In genomic region chr16:70418993-70419318, GRCh38 we compare ENCODE assay signal across 1 cellular context.
TF ChIP-seq lines count a peak whose summit lies in the region.

No MANE protein-coding gene starts in this region.

TF ChIP-seq in H1, 55 proteins besides CTCF, POLR2A, EP300 and RAD21:
- TF ChIP-seq SIX5 (IDR thresholded peaks at IDR 0.05; ENCODE audit: low read depth, low read length) (no peak), JUND (IDR thresholded peaks at IDR 0.05; ENCODE audit: low read length) (no peak), HDAC6 (IDR thresholded peaks at IDR 0.05; ENCODE audit: low read depth, low read length) (no peak), POLR2AphosphoS5 (IDR thresholded peaks at IDR 0.05; ENCODE audit: low read depth, low read length) (no peak), USF2 (IDR thresholded peaks at IDR 0.05; ENCODE audit: low read length) (no peak), EZH2 (IDR thresholded peaks at IDR 0.05; ENCODE audit: low read depth, low read length, severe bottlenecking) (no peak), SAP30 (IDR thresholded peaks at IDR 0.05; ENCODE audit: insufficient read depth, insufficient replicate concordance, low read length) (no peak), RFX5 (IDR thresholded peaks at IDR 0.05; ENCODE audit: borderline replicate concordance, low read depth, low read length) (no peak), ASH2L (IDR thresholded peaks at IDR 0.05; ENCODE audit: low read length) (no peak), CHD1 (IDR thresholded peaks at IDR 0.05; ENCODE audit: low read depth, low read length) (no peak), KDM5A (IDR thresholded peaks at IDR 0.05; ENCODE audit: low read length) (no peak), EGR1 (IDR thresholded peaks at IDR 0.05; ENCODE audit: borderline replicate concordance, low read depth, low read length) (no peak), PHF8 (conservative IDR thresholded peaks at IDR 0.05; ENCODE audit: low read depth, low read length) (no peak)
TF ChIP-seq in H1: peak in this region for 0.
